ENCODE assay signal across 1 cellular context in the genomic region with DNA sequence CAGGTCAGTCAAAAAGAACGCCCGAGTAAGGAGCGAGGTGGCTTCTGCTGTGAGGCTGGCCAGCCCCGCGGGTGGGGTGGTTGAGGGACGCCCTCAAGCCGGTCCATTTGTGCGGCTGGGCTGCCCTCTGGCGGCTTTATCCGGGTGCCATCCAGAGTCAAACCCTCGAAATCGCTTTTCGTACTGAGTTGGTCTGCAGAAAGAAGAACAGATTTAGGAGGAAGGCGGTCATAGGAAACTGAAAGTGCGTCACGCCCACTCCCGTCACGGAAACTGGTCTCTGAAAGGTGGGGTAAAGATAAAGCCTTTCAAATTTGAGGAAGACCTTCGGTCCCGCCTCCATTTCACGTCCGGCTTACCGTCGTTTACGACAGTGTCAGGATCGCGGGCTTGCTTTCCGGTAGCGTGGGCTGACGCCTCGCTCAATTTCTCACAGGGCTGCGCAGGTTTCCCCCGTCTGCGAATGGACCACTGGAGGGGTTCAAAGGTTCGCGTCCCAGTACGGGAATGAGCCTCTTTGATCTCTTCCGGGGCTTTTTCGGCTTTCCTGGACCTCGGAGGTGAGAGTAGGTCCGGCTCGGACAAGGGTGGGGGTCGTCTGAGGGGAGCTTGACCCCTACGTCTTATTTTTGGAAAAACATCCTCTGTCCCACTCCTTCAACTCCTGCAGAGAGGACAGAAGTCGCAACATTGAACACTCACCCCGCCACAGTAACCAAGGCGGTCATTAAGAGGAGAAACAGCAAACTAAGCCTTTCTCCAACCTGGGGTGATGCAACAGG.
A peak's percentile ranks its signal among the peaks of the same experiment; 100 is the strongest.
TF ChIP-seq lines count a peak whose summit lies in the region.

A gene (plus strand): TSS at position 413 of the 782 bp plus-strand sequence. CDS start 95 bp downstream, at position 508.

TF ChIP-seq in GM12878, 131 proteins besides CTCF, POLR2A, EP300 and RAD21 (continued from another document and continues in another):
- TF ChIP-seq, protein P1, sequence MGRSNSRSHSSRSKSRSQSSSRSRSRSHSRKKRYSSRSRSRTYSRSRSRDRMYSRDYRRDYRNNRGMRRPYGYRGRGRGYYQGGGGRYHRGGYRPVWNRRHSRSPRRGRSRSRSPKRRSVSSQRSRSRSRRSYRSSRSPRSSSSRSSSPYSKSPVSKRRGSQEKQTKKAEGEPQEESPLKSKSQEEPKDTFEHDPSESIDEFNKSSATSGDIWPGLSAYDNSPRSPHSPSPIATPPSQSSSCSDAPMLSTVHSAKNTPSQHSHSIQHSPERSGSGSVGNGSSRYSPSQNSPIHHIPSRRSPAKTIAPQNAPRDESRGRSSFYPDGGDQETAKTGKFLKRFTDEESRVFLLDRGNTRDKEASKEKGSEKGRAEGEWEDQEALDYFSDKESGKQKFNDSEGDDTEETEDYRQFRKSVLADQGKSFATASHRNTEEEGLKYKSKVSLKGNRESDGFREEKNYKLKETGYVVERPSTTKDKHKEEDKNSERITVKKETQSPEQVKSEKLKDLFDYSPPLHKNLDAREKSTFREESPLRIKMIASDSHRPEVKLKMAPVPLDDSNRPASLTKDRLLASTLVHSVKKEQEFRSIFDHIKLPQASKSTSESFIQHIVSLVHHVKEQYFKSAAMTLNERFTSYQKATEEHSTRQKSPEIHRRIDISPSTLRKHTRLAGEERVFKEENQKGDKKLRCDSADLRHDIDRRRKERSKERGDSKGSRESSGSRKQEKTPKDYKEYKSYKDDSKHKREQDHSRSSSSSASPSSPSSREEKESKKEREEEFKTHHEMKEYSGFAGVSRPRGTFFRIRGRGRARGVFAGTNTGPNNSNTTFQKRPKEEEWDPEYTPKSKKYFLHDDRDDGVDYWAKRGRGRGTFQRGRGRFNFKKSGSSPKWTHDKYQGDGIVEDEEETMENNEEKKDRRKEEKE (IDR thresholded peaks at IDR 0.05): no peak
- TF ChIP-seq, protein P2, sequence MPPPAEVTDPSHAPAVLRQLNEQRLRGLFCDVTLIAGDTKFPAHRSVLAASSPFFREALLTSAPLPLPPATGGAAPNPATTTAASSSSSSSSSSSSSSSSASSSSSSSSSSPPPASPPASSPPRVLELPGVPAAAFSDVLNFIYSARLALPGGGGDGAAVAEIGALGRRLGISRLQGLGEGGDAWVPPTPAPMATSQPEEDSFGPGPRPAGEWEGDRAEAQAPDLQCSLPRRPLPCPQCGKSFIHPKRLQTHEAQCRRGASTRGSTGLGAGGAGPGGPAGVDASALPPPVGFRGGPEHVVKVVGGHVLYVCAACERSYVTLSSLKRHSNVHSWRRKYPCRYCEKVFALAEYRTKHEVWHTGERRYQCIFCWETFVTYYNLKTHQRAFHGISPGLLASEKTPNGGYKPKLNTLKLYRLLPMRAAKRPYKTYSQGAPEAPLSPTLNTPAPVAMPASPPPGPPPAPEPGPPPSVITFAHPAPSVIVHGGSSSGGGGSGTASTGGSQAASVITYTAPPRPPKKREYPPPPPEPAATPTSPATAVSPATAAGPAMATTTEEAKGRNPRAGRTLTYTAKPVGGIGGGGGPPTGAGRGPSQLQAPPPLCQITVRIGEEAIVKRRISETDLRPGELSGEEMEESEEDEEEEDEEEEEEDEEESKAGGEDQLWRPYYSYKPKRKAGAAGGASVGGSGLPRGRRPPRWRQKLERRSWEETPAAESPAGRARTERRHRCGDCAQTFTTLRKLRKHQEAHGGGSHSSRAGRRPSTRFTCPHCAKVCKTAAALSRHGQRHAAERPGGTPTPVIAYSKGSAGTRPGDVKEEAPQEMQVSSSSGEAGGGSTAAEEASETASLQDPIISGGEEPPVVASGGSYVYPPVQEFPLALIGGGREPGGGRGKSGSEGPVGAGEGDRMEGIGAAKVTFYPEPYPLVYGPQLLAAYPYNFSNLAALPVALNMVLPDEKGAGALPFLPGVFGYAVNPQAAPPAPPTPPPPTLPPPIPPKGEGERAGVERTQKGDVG (CRISPR knock-in tag; IDR thresholded peaks at IDR 0.05): no peak
- TF ChIP-seq CHD2 (IDR thresholded peaks at IDR 0.05; ENCODE audit: borderline replicate concordance, low read depth, low read length) (peak; percentile 64; the same call in 1 of the 2 replicates), ZNF24 (IDR thresholded peaks at IDR 0.05) (no peak), CBX5 (IDR thresholded peaks at IDR 0.05; ENCODE audit: low read depth) (no peak; the same call in 1 of the 2 replicates), NR2C2 (IDR thresholded peaks at IDR 0.05; ENCODE audit: borderline replicate concordance, control insufficient read depth, insufficient read length, low read depth) (no peak), NBN (IDR thresholded peaks at IDR 0.05) (peak; percentile 89; the same call in 1 of the 2 replicates), CREM (IDR thresholded peaks at IDR 0.05; ENCODE audit: low read depth) (peak; percentile 87), IKZF2 (IDR thresholded peaks at IDR 0.05) (peak; percentile 34 to 40; a peak in 1 of 4 replicates), SREBF2 (IDR thresholded peaks at IDR 0.05; ENCODE audit: low read length) (no peak), ZNF622 (IDR thresholded peaks at IDR 0.05) (no peak), TCF3 (IDR thresholded peaks at IDR 0.05; ENCODE audit: borderline replicate concordance, insufficient read depth, low read depth, low read length) (0 out of 2 replicates have a peak, but pooled peaks have one; percentile 13), HDAC2 (IDR thresholded peaks at IDR 0.05) (no peak), RBBP5 (conservative IDR thresholded peaks at IDR 0.05) (no peak), FOS (IDR thresholded peaks at IDR 0.05; ENCODE audit: borderline replicate concordance, extremely low read depth, insufficient read length) (no peak), SIN3A (IDR thresholded peaks at IDR 0.05; ENCODE audit: low read depth, low read length) (peak; percentile 61; the same call in 1 of the 2 replicates), SP1 (IDR thresholded peaks at IDR 0.05; ENCODE audit: low read depth, low read length) (peak; percentile 45), MYB (IDR thresholded peaks at IDR 0.05; ENCODE audit: borderline replicate concordance, low read depth, low read length) (0 out of 2 replicates have a peak, but pooled peaks have one; percentile 49), WRNIP1 (IDR thresholded peaks at IDR 0.05; ENCODE audit: borderline replicate concordance, low read depth, low read length) (no peak), GABPA (IDR thresholded peaks at IDR 0.05; ENCODE audit: low read depth) (peak; percentile 63; the same call in 1 of the 2 replicates), JUND (IDR thresholded peaks at IDR 0.05; ENCODE audit: low read depth, low read length) (no peak), CHD1 (IDR thresholded peaks at IDR 0.05; ENCODE audit: low read depth, low read length) (no peak), HDAC6 (IDR thresholded peaks at IDR 0.05; ENCODE audit: unreplicated experiment) (no peak), SMAD5 (IDR thresholded peaks at IDR 0.05; ENCODE audit: low read depth) (peak; percentile 68; the same call in 1 of the 2 replicates), TBL1XR1 (IDR thresholded peaks at IDR 0.05; ENCODE audit: low read depth, low read length) (peak; percentile 55; the same call in 1 of the 2 replicates), CBX3 (IDR thresholded peaks at IDR 0.05; ENCODE audit: borderline replicate concordance, low read depth) (no peak), SUPT20H (IDR thresholded peaks at IDR 0.05; ENCODE audit: borderline replicate concordance, control insufficient read depth, low read depth, low read length) (no peak), SREBF1 (IDR thresholded peaks at IDR 0.05; ENCODE audit: low read length) (no peak; the same call in 1 of the 2 replicates), HCFC1 (IDR thresholded peaks at IDR 0.05; ENCODE audit: low read length) (peak; percentile 51), PML (IDR thresholded peaks at IDR 0.05; ENCODE audit: low read length) (peak; percentile 89), SRF (IDR thresholded peaks at IDR 0.05; ENCODE audit: low read depth in 2 of 2, low read length in 2 of 2) (no peak), RELA (IDR thresholded peaks at IDR 0.05; ENCODE audit: borderline replicate concordance, partially characterized antibody) (no peak), SIX5 (IDR thresholded peaks at IDR 0.05; ENCODE audit: low read depth, low read length, severe bottlenecking) (peak; percentile 10), SPI1 (IDR thresholded peaks at IDR 0.05; ENCODE audit: borderline replicate concordance, insufficient read depth, low read depth, low read length) (peak; percentile 81), BRCA1 (IDR thresholded peaks at IDR 0.05; ENCODE audit: low read depth, low read length) (no peak), SMAD1 (IDR thresholded peaks at IDR 0.05; ENCODE audit: low read depth, partially characterized antibody) (no peak), ZBED1 (IDR thresholded peaks at IDR 0.05; ENCODE audit: borderline replicate concordance) (no peak)
- TF ChIP-seq, protein P3, sequence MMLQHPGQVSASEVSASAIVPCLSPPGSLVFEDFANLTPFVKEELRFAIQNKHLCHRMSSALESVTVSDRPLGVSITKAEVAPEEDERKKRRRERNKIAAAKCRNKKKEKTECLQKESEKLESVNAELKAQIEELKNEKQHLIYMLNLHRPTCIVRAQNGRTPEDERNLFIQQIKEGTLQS (IDR thresholded peaks at IDR 0.05; ENCODE audit: borderline replicate concordance, extremely low read depth, low read depth, low read length): peak; percentile 85; the same call in 1 of the 2 replicates
- TF ChIP-seq, protein P4, sequence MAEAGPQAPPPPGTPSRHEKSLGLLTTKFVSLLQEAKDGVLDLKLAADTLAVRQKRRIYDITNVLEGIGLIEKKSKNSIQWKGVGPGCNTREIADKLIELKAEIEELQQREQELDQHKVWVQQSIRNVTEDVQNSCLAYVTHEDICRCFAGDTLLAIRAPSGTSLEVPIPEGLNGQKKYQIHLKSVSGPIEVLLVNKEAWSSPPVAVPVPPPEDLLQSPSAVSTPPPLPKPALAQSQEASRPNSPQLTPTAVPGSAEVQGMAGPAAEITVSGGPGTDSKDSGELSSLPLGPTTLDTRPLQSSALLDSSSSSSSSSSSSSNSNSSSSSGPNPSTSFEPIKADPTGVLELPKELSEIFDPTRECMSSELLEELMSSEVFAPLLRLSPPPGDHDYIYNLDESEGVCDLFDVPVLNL (IDR thresholded peaks at IDR 0.05; ENCODE audit: low read depth, low read length): 0 out of 2 replicates have a peak, but pooled peaks have one; percentile 6
- TF ChIP-seq, protein P5, sequence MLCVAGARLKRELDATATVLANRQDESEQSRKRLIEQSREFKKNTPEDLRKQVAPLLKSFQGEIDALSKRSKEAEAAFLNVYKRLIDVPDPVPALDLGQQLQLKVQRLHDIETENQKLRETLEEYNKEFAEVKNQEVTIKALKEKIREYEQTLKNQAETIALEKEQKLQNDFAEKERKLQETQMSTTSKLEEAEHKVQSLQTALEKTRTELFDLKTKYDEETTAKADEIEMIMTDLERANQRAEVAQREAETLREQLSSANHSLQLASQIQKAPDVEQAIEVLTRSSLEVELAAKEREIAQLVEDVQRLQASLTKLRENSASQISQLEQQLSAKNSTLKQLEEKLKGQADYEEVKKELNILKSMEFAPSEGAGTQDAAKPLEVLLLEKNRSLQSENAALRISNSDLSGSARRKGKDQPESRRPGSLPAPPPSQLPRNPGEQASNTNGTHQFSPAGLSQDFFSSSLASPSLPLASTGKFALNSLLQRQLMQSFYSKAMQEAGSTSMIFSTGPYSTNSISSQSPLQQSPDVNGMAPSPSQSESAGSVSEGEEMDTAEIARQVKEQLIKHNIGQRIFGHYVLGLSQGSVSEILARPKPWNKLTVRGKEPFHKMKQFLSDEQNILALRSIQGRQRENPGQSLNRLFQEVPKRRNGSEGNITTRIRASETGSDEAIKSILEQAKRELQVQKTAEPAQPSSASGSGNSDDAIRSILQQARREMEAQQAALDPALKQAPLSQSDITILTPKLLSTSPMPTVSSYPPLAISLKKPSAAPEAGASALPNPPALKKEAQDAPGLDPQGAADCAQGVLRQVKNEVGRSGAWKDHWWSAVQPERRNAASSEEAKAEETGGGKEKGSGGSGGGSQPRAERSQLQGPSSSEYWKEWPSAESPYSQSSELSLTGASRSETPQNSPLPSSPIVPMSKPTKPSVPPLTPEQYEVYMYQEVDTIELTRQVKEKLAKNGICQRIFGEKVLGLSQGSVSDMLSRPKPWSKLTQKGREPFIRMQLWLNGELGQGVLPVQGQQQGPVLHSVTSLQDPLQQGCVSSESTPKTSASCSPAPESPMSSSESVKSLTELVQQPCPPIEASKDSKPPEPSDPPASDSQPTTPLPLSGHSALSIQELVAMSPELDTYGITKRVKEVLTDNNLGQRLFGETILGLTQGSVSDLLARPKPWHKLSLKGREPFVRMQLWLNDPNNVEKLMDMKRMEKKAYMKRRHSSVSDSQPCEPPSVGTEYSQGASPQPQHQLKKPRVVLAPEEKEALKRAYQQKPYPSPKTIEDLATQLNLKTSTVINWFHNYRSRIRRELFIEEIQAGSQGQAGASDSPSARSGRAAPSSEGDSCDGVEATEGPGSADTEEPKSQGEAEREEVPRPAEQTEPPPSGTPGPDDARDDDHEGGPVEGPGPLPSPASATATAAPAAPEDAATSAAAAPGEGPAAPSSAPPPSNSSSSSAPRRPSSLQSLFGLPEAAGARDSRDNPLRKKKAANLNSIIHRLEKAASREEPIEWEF (IDR thresholded peaks at IDR 0.05; ENCODE audit: insufficient replicate concordance, low read depth, low read length): no peak
- TF ChIP-seq, protein P6, sequence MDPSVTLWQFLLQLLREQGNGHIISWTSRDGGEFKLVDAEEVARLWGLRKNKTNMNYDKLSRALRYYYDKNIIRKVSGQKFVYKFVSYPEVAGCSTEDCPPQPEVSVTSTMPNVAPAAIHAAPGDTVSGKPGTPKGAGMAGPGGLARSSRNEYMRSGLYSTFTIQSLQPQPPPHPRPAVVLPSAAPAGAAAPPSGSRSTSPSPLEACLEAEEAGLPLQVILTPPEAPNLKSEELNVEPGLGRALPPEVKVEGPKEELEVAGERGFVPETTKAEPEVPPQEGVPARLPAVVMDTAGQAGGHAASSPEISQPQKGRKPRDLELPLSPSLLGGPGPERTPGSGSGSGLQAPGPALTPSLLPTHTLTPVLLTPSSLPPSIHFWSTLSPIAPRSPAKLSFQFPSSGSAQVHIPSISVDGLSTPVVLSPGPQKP (IDR thresholded peaks at IDR 0.05; ENCODE audit: low read depth, low read length): no peak; the same call in 1 of the 2 replicates
- TF ChIP-seq, protein P7, sequence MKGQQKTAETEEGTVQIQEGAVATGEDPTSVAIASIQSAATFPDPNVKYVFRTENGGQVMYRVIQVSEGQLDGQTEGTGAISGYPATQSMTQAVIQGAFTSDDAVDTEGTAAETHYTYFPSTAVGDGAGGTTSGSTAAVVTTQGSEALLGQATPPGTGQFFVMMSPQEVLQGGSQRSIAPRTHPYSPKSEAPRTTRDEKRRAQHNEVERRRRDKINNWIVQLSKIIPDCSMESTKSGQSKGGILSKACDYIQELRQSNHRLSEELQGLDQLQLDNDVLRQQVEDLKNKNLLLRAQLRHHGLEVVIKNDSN (IDR thresholded peaks at IDR 0.05; ENCODE audit: borderline replicate concordance, extremely low read length, insufficient read depth, low read depth, low read length): no peak
- TF ChIP-seq, protein P8, sequence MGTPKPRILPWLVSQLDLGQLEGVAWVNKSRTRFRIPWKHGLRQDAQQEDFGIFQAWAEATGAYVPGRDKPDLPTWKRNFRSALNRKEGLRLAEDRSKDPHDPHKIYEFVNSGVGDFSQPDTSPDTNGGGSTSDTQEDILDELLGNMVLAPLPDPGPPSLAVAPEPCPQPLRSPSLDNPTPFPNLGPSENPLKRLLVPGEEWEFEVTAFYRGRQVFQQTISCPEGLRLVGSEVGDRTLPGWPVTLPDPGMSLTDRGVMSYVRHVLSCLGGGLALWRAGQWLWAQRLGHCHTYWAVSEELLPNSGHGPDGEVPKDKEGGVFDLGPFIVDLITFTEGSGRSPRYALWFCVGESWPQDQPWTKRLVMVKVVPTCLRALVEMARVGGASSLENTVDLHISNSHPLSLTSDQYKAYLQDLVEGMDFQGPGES (IDR thresholded peaks at IDR 0.05): no peak
